21 cellular contexts compared by ENCODE assay signal in the genomic region with DNA sequence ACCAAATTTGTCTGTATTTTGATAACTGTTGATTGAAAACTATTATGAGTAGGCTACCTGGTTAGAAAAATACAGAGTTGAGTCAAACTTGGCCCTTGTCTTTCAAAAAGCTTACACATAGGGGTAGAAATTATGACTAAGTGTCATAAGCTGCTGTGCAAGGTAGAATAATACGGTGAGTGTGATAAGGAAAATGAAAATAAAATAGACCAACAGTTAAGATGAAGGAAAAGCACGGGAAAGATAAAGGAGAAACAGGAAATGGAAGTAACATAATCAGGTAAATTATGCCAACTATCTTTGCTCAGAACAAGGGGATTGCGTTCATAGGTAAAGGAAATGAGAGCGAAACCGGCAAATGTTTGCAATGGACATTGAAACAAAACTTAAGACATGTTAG.
"Had no signal": no experiment of that assay in that cellular context is flagged by ENCODE, and none has a peak within 500 bp of the region (broad histone marks: within the 10 kb centered on the region; RNA-seq: fewer than 3 reads in every experiment).

No MANE protein-coding gene starts in this region.

- H3K9me3 ChIP-seq: esophagus squamous epithelium, spleen, thoracic aorta, uterus had no signal

- H3K36me3 ChIP-seq: esophagus squamous epithelium, spleen, thoracic aorta, uterus had no signal

- H3K4me1 ChIP-seq: spleen, uterus had no signal

- H3K27ac ChIP-seq: coronary artery, epithelial cell of prostate, esophagus squamous epithelium, uterus had no signal

- H3K4me3 ChIP-seq: coronary artery, esophagus squamous epithelium, thoracic aorta, uterus had no signal

- ATAC-seq: activated CD8-positive, alpha-beta T cell treated with anti-CD3 and anti-CD28 coated beads for 36 hours; activated T-cell treated with anti-CD3 and anti-CD28 coated beads, Interleukin-2, amount 50 U/mL, for 4 hours; activated T-helper 17 cell treated with anti-CD3 and anti-CD28 coated beads, Interleukin-2, amount 50 U/mL, for 72 hours; natural killer cell; right cardiac atrium had no signal

- H3K27me3 ChIP-seq: esophagus squamous epithelium, spleen, uterus had no signal

- FAIRE-seq: frontal cortex, islet of Langerhans had no signal

- DNase-seq: activated B cell treated with CpG ODN at 0.5 μM for 24 hours; activated CD4-positive, alpha-beta T cell treated with anti-CD3 and anti-CD28 coated beads, Interleukin-2, amount 50 U/mL, for 1 hour; activated CD8-positive, alpha-beta T cell treated with anti-CD3 and anti-CD28 coated beads for 36 hours; activated gamma-delta T cell treated with Interleukin-2 at 50 U/mL for 16 hours; activated naive CD4-positive, alpha-beta T cell treated with anti-CD3 and anti-CD28 coated beads, Interleukin-2, amount 50 U/mL, for 16 hours; activated T-cell treated with anti-CD3 and anti-CD28 coated beads, Interleukin-2, amount 50 U/mL, for 4 hours; amniotic stem cell; esophagus squamous epithelium; natural killer cell; right cardiac atrium; spleen; stimulated activated naive CD4-positive, alpha-beta T cell treated with Interleukin-2 at 50 U/mL for 16 hours; T-helper 1 cell; trophoblast cell; uterus had no signal
